In genomic region chr12:24821691-24822090, GRCh38 we compare ENCODE assay signal across 10 cellular contexts.
DNase-seq lines count a peak whose midpoint lies in the region; ATAC-seq, FAIRE-seq and TF ChIP-seq lines count a peak whose summit lies in the region.
"Had no signal": no experiment of that assay in that cellular context is flagged by ENCODE, and none has a peak within 500 bp of the region (broad histone marks: within the 10 kb centered on the region; RNA-seq: fewer than 3 reads in every experiment).

No MANE protein-coding gene starts in this region.

- H4K20me1 ChIP-seq in GM23338 (replicated peaks; ENCODE audit: insufficient read depth) (no peaks in the 10 kb centered on the region), KMS-11 (ENCODE audit: insufficient read depth) (no peaks in the 10 kb centered on the region)

- H3K4me3 Mint-ChIP-seq in GM23338 (no peak overlapping the region), mesothelial cell of epicardium (no peak overlapping the region)

- H3K4me1 Mint-ChIP-seq in GM23338: no peaks in the 10 kb centered on the region
- H3K4me1 Mint-ChIP-seq in mesothelial cell of epicardium: no peaks in the 10 kb centered on the region

- H3K4me1 ChIP-seq in GM23338 (ENCODE audit: insufficient read depth) (no peaks in the 10 kb centered on the region), KMS-11 (ENCODE audit: low read depth, poor library complexity, severe bottlenecking) (peaks cover 27% of the 10 kb centered on the region), lower lobe of right lung (no peaks in the 10 kb centered on the region), kidney (ENCODE audit: control insufficient read depth in 1 of 2, insufficient read depth in 1 of 2, low read depth in 1 of 2, low read length in 2 of 2) (no peaks in the 10 kb centered on the region)

- no peaks in the 10 kb centered on the region for H3K9me2 ChIP-seq in GM23338 (ENCODE audit: insufficient read depth)

- intact Hi-C loops in lower lobe of right lung (cut with DNase I) (no loop called here), kidney (cut with DNase I) (no loop called here)

- no peaks in the 10 kb centered on the region for H3K9me3 ChIP-seq in lower lobe of right lung
- no peaks in the 10 kb centered on the region for H3K9me3 ChIP-seq in kidney (ENCODE audit: control insufficient read depth in 1 of 2, low read length in 2 of 2)

- H3K36me3 ChIP-seq in GM23338 (ENCODE audit: insufficient read depth): peaks cover 21% of the 10 kb centered on the region
- H3K36me3 ChIP-seq in KMS-11 (ENCODE audit: insufficient read depth): no peaks in the 10 kb centered on the region
- no peaks in the 10 kb centered on the region for H3K36me3 ChIP-seq in lower lobe of right lung
- H3K36me3 ChIP-seq in kidney (ENCODE audit: control insufficient read depth in 1 of 2, insufficient read depth in 2 of 2, low read length in 2 of 2): no peaks in the 10 kb centered on the region

- TF ChIP-seq CTCF in GM23338 (conservative IDR thresholded peaks at IDR 0.05; ENCODE audit: low read depth in 2 of 2) (no peak), KMS-11 (conservative IDR thresholded peaks at IDR 0.05; ENCODE audit: low read depth, low read length) (no peak), lower lobe of right lung (IDR thresholded peaks at IDR 0.05) (no peak), mesothelial cell of epicardium (IDR thresholded peaks at IDR 0.05; ENCODE audit: unreplicated experiment) (no peak), kidney (IDR thresholded peaks at IDR 0.05; ENCODE audit: borderline replicate concordance, extremely low read depth, insufficient read depth) (no peak), D721Med (IDR thresholded peaks at IDR 0.05; ENCODE audit: insufficient read depth, missing control alignments) (no peak)

- DNase-seq in GM23338 (ENCODE audit: low spot score): no peak
- DNase-seq in lower lobe of right lung: no peak
- DNase-seq in NCI-H1694 (lab: John Stamatoyannopoulos, UW): no peak
- DNase-seq in mesothelial cell of epicardium (ENCODE audit: low spot score in 2 of 2, unreplicated experiment in 2 of 2): no peak
- DNase-seq in kidney: no peak
- no peak for DNase-seq in D721Med (ENCODE audit: insufficient read length, low spot score)

- H3F3A ChIP-seq in GM23338 (replicated peaks; ENCODE audit: low read depth): no peaks in the 10 kb centered on the region

- H3K4me3 ChIP-seq in GM23338: no peak overlapping the region
- no peak overlapping the region for H3K4me3 ChIP-seq in KMS-11 (IDR thresholded peaks at IDR 0.05; ENCODE audit: insufficient read depth, low read depth, low read length)
- H3K4me3 ChIP-seq in lower lobe of right lung: no peak overlapping the region
- H3K4me3 ChIP-seq in kidney (ENCODE audit: low read length in 2 of 2): no peak overlapping the region

- H3K79me2 ChIP-seq in GM23338 (replicated peaks; ENCODE audit: insufficient read depth) (no peaks in the 10 kb centered on the region), KMS-11 (ENCODE audit: insufficient read depth, low read depth) (no peaks in the 10 kb centered on the region)

- no peak overlapping the region for H3K27ac Mint-ChIP-seq in GM23338
- H3K27ac Mint-ChIP-seq in mesothelial cell of epicardium: no peak overlapping the region
- H3K27ac Mint-ChIP-seq: progenitor cell of endocrine pancreas had no signal

- H3K36me3 Mint-ChIP-seq in GM23338 (ENCODE audit: low read depth) (peaks cover 86% of the 10 kb centered on the region), mesothelial cell of epicardium (peaks cover 58% of the 10 kb centered on the region)

- H3K9me3 Mint-ChIP-seq in GM23338: no peaks in the 10 kb centered on the region
- H3K9me3 Mint-ChIP-seq in mesothelial cell of epicardium: peaks cover 4% of the 10 kb centered on the region

- ATAC-seq in GM18868 (IDR thresholded peaks at IDR 0.05; ENCODE audit: unreplicated experiment): peak; percentile 59
- ATAC-seq in GM23338: no peak
- ATAC-seq in lower lobe of right lung: peak; percentile 35 to 48

- H3K27me3 Mint-ChIP-seq in GM23338 (ENCODE audit: insufficient read depth, low read depth, poor library complexity) (peaks cover 2% of the 10 kb centered on the region), mesothelial cell of epicardium (ENCODE audit: low read depth) (no peaks in the 10 kb centered on the region)
- H3K27me3 Mint-ChIP-seq: progenitor cell of endocrine pancreas had no signal

- H2AFZ ChIP-seq in GM23338: no peak overlapping the region
- H2AFZ ChIP-seq in KMS-11 (ENCODE audit: low read depth): no peak overlapping the region

- peak overlapping the region; percentile 24; the same call in 1 of the 2 replicates for H3K27ac ChIP-seq in GM23338 (ENCODE audit: low read depth)
- no peak overlapping the region; the same call in 1 of the 2 replicates for H3K27ac ChIP-seq in KMS-11
- no peak overlapping the region for H3K27ac ChIP-seq in lower lobe of right lung
- H3K27ac ChIP-seq in kidney (ENCODE audit: low read depth in 2 of 2, low read length in 2 of 2): no peak overlapping the region
- H3K27ac ChIP-seq: HL-60 had no signal

- H3K4me2 ChIP-seq in GM23338 (no peak overlapping the region), KMS-11 (peak overlapping the region; percentile 24)

- H3K9ac ChIP-seq in KMS-11 (no peak overlapping the region), kidney (ENCODE audit: low read length in 2 of 2) (no peak overlapping the region)

- H3K27me3 ChIP-seq in GM23338 (ENCODE audit: insufficient read depth) (no peaks in the 10 kb centered on the region), KMS-11 (ENCODE audit: insufficient read depth, low read depth) (no peaks in the 10 kb centered on the region), lower lobe of right lung (ENCODE audit: low read depth) (no peaks in the 10 kb centered on the region)

- no peak for FAIRE-seq in kidney (lab: Jason Lieb, UNC)
- FAIRE-seq in D721Med (lab: Jason Lieb, UNC): no peak

TF ChIP-seq in GM23338, 12 proteins besides CTCF, POLR2A, EP300 and RAD21 (continues in another document):
- no peak for TF ChIP-seq REST (IDR thresholded peaks at IDR 0.05; ENCODE audit: unreplicated experiment)
- TF ChIP-seq NANOG (IDR thresholded peaks at IDR 0.05; ENCODE audit: borderline replicate concordance): no peak
- TF ChIP-seq POLR2AphosphoS5 (IDR thresholded peaks at IDR 0.05; ENCODE audit: low read depth): no peak
- TF ChIP-seq ETS1 (IDR thresholded peaks at IDR 0.05): no peak
- TF ChIP-seq EZH2phosphoT487 (IDR thresholded peaks at IDR 0.05; ENCODE audit: unreplicated experiment): no peak
- no peak for TF ChIP-seq EZH2 (IDR thresholded peaks at IDR 0.05; ENCODE audit: low read depth, unreplicated experiment)
- no peak for TF ChIP-seq CREB1 (CRISPR knock-in tag; IDR thresholded peaks at IDR 0.05; ENCODE audit: low read depth)
